ENCODE assay signal across 14 cellular contexts in genomic region chr20:54140927-54141566, GRCh38. TPM values are rescaled to one million over a fixed set of nuclear protein-coding genes. Genes with fewer than 3 reads are reported as not detected.
A peak's percentile ranks its signal among the peaks of the same experiment; 100 is the strongest.
DNase-seq lines count a peak whose midpoint lies in the region; TF ChIP-seq lines count a peak whose summit lies in the region.
"Had no signal": no experiment of that assay in that cellular context is flagged by ENCODE, and none has a peak within 500 bp of the region (broad histone marks: within the 10 kb centered on the region; RNA-seq: fewer than 3 reads in every experiment).

No MANE protein-coding gene starts in this region.

- H3K9me3 ChIP-seq in SJCRH30 (replicated peaks) = peaks cover 9% of the 10 kb centered on the region; the same call in 1 of the 2 replicates
- no peaks in the 10 kb centered on the region for H3K9me3 ChIP-seq in CD4-positive, alpha-beta memory T cell (ENCODE audit: control insufficient read depth in 1 of 2, low read length in 2 of 2)
- H3K9me3 ChIP-seq: psoas muscle had no signal

- peaks cover 2 to 6% of the 10 kb centered on the region in 2 donors for H3K27me3 Mint-ChIP-seq in CD4-positive, alpha-beta memory T cell

- no peaks in the 10 kb centered on the region for H3K36me3 Mint-ChIP-seq in CD4-positive, alpha-beta memory T cell
- H3K36me3 Mint-ChIP-seq: CD8-positive, alpha-beta T cell had no signal

- CTCF ChIA-PET in CD4-positive, alpha-beta memory T cell (lab: Charles Lee; ENCODE audit: partially characterized antibody) = no interaction called here

- peaks cover 38% of the 10 kb centered on the region for H3K4me1 ChIP-seq in SJCRH30
- H3K4me1 ChIP-seq in CD4-positive, alpha-beta memory T cell (ENCODE audit: insufficient read depth, low read length) = no peaks in the 10 kb centered on the region
- H3K4me1 ChIP-seq: psoas muscle had no signal

- peaks cover 0 to 3% (median 0%) of the 10 kb centered on the region in 8 donors for H3K9me3 Mint-ChIP-seq in CD4-positive, alpha-beta memory T cell
- H3K9me3 Mint-ChIP-seq: activated CD4-positive, alpha-beta T cell treated with anti-CD3 and anti-CD28 coated beads, Interleukin-2, amount 10 ng/mL, durations not matched to agents 7 days and 5 days; CD8-positive, alpha-beta T cell had no signal

- H3K27me3 ChIP-seq in SJCRH30 = no peaks in the 10 kb centered on the region
- no peaks in the 10 kb centered on the region for H3K27me3 ChIP-seq in CD4-positive, alpha-beta memory T cell (ENCODE audit: insufficient read depth, low read length)

- H3K27ac ChIP-seq in SJCRH30 (peak overlapping the region; percentile 54), epithelial cell of prostate (peak overlapping the region; percentile 65)
- H3K27ac ChIP-seq in CD4-positive, alpha-beta memory T cell (ENCODE audit: low read depth, low read length) = no peak overlapping the region
- H3K27ac ChIP-seq: psoas muscle had no signal

- no peak overlapping the region for H3K27ac Mint-ChIP-seq in CD4-positive, alpha-beta memory T cell
- H3K27ac Mint-ChIP-seq: activated CD4-positive, alpha-beta T cell treated with anti-CD3 and anti-CD28 coated beads, Interleukin-2, amount 10 ng/mL, durations not matched to agents 7 days and 5 days; CD8-positive, alpha-beta T cell had no signal

- H3K4me3 Mint-ChIP-seq in CD4-positive, alpha-beta memory T cell = no peak overlapping the region
- H3K4me3 Mint-ChIP-seq: activated CD4-positive, alpha-beta T cell treated with anti-CD3 and anti-CD28 coated beads, Interleukin-2, amount 10 ng/mL, durations not matched to agents 7 days and 5 days; CD8-positive, alpha-beta T cell had no signal

- DNase-seq in HCEC 1CT = peak; percentile 86
- no peak for DNase-seq in SJCRH30
- DNase-seq in epithelial cell of prostate (ENCODE audit: low read depth, low spot score) = peak; percentile 64
- DNase-seq in retinal pigment epithelial cell (ENCODE audit: low read depth) = peak; percentile 91
- no peak for DNase-seq in CD4-positive, alpha-beta memory T cell
- no peak for DNase-seq in NCI-H2171 treated with DMSO at 0.1 percent for 48 hours (lab: John Stamatoyannopoulos, UW)
- DNase-seq in stimulated activated CD4-positive, alpha-beta T cell treated with anti-CD3 and anti-CD28 coated beads, Interleukin-1b, Interleukin-23, amount 100 ng/mL, for 48 hours = no peak
- DNase-seq in NCI-H1694 treated with DMSO at 0.1 percent for 48 hours (lab: John Stamatoyannopoulos, UW) = no peak
- DNase-seq: activated CD4-positive, alpha-beta T cell treated with anti-CD3 and anti-CD28 coated beads, Interleukin-2, amount 10 ng/mL, durations not matched to agents 7 days and 5 days; activated T-cell treated with anti-CD3 and anti-CD28 coated beads, Interleukin-2, amount 50 U/mL, for 48 hours; CD8-positive, alpha-beta T cell; psoas muscle had no signal

- no peak for TF ChIP-seq CTCF in retinal pigment epithelial cell (conservative IDR thresholded peaks at IDR 0.05; ENCODE audit: low read depth, low read length)

- H3K4me1 Mint-ChIP-seq in CD4-positive, alpha-beta memory T cell = no peaks in the 10 kb centered on the region
- H3K4me1 Mint-ChIP-seq: activated CD4-positive, alpha-beta T cell treated with anti-CD3 and anti-CD28 coated beads, Interleukin-2, amount 10 ng/mL, durations not matched to agents 7 days and 5 days had no signal

- intact Hi-C loops in CD4-positive, alpha-beta memory T cell (cut with micrococcal nuclease) = no loop called here

- no peaks in the 10 kb centered on the region for H3K36me3 ChIP-seq in SJCRH30
- no peaks in the 10 kb centered on the region for H3K36me3 ChIP-seq in CD4-positive, alpha-beta memory T cell (ENCODE audit: insufficient read depth, low read length)

- POLR2A ChIA-PET in CD4-positive, alpha-beta memory T cell (lab: Charles Lee; ENCODE audit: partially characterized antibody) = no interaction called here

- H3K4me3 ChIP-seq in SJCRH30 (no peak overlapping the region), retinal pigment epithelial cell (ENCODE audit: low read length) (no peak overlapping the region)
- no peak overlapping the region for H3K4me3 ChIP-seq in CD4-positive, alpha-beta memory T cell (ENCODE audit: low read length in 2 of 2)
- H3K4me3 ChIP-seq: psoas muscle had no signal

RNA-seq across cellular contexts. Expression of gene CYP24A1, which starts 32.7 kb away (rescaled TPM):
- not detected in 2 replicates for total RNA-seq in SJCRH30 (2014; rRNA removed; shearing (Covaris generic))
- 1 to 10 TPM; 3.0 to 3.7 TPM for total RNA-seq in CD4-positive, alpha-beta memory T cell
- polyA plus RNA-seq in CD4-positive, alpha-beta memory T cell = under 1 TPM; 0.59 to 0.86 TPM
- total RNA-seq: activated CD4-positive, alpha-beta T cell treated with anti-CD3 and anti-CD28 coated beads, Interleukin-2, amount 10 ng/mL, durations not matched to agents 7 days and 5 days; CD8-positive, alpha-beta T cell; endothelial cell of umbilical vein; psoas muscle; Right ventricle myocardium inferior had no signal
- polyA plus RNA-seq: endothelial cell of umbilical vein had no signal

Comparison
In these comparisons a context has a peak if more than half of its experiments do, and no peak if none do; other contexts are left out.
1. DNase-seq: peak in HCEC 1CT (single experiment), epithelial cell of prostate (single experiment) and retinal pigment epithelial cell (single experiment); none in SJCRH30 (0 of 2), CD4-positive, alpha-beta memory T cell (0 of 5), NCI-H2171 treated with DMSO at 0.1 percent for 48 hours (single experiment), stimulated activated CD4-positive, alpha-beta T cell treated with anti-CD3 and anti-CD28 coated beads, Interleukin-1b, Interleukin-23, amount 100 ng/mL, for 48 hours (single experiment) and NCI-H1694 treated with DMSO at 0.1 percent for 48 hours (single experiment).